13 cellular contexts compared by ENCODE assay signal in genomic region chr12:82529096-82529495, GRCh38.
"Had no signal": no experiment of that assay in that cellular context is flagged by ENCODE, and none has a peak within 500 bp of the region (broad histone marks: within the 10 kb centered on the region; RNA-seq: fewer than 3 reads in every experiment).

No MANE protein-coding gene starts in this region.

- ATAC-seq: activated CD8-positive, alpha-beta T cell treated with anti-CD3 and anti-CD28 coated beads, Interleukin-2, amount 10 ng/mL, durations not matched to agents 7 days and 5 days; activated naive CD8-positive, alpha-beta T cell treated with anti-CD3 and anti-CD28 coated beads, Interleukin-2, amount 50 U/mL, for 24 hours; esophagus mucosa; left ventricle myocardium superior had no signal

- H3K36me3 ChIP-seq: right atrium auricular region, transverse colon, vagina had no signal

- H3K9me3 ChIP-seq: right atrium auricular region, transverse colon, vagina had no signal

- H3K4me3 ChIP-seq: right atrium auricular region, transverse colon, vagina had no signal

- H3K4me1 ChIP-seq: right atrium auricular region, vagina had no signal

- H3K27ac ChIP-seq: right atrium auricular region, transverse colon, vagina had no signal

- H3K27me3 ChIP-seq: right atrium auricular region, transverse colon, vagina had no signal

- DNase-seq: activated B cell treated with CpG ODN at 0.5 μM for 24 hours; activated CD4-positive, alpha-beta T cell treated with anti-CD3 and anti-CD28 coated beads, Interleukin-2, amount 10 ng/mL, durations not matched to agents 24 days and 14 days; activated CD8-positive, alpha-beta T cell treated with anti-CD3 and anti-CD28 coated beads, Interleukin-2, amount 10 ng/mL, durations not matched to agents 7 days and 5 days; activated naive CD4-positive, alpha-beta T cell treated with Interleukin-2 at 50 U/mL for 16 hours; activated naive CD8-positive, alpha-beta T cell treated with anti-CD3 and anti-CD28 coated beads, Interleukin-2, amount 50 U/mL, for 24 hours; kidney glomerular epithelial cell; left ventricle myocardium superior; stimulated activated CD4-positive, alpha-beta T cell treated with anti-CD3 and anti-CD28 coated beads, Interleukin-2, amount 100 ng/mL, for 48 hours; stimulated activated naive CD4-positive, alpha-beta T cell; transverse colon had no signal
